ENCODE assay signal across 1 cellular context in the genomic region with DNA sequence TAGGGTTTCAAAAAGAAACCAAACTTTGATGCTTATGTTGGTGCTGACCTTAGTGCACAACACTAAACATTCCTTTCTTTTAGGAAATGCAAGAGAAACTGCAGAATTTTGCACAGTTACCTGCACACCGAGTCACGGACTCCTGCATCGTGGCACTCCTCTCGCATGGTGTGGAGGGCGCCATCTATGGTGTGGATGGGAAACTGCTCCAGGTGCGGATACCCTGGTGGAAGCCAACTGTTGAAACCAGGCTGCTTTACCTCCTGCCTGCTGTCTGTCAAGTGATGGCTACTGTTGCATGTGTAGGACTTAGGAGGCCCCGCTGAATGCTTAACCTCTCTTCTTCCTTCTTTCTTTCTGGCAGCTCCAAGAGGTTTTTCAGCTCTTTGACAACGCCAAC.
TF ChIP-seq lines count a peak whose summit lies in the region.

No MANE protein-coding gene starts in this region.

TF ChIP-seq in GM12878, 131 proteins besides CTCF, POLR2A, EP300 and RAD21:
- TF ChIP-seq, protein P1, sequence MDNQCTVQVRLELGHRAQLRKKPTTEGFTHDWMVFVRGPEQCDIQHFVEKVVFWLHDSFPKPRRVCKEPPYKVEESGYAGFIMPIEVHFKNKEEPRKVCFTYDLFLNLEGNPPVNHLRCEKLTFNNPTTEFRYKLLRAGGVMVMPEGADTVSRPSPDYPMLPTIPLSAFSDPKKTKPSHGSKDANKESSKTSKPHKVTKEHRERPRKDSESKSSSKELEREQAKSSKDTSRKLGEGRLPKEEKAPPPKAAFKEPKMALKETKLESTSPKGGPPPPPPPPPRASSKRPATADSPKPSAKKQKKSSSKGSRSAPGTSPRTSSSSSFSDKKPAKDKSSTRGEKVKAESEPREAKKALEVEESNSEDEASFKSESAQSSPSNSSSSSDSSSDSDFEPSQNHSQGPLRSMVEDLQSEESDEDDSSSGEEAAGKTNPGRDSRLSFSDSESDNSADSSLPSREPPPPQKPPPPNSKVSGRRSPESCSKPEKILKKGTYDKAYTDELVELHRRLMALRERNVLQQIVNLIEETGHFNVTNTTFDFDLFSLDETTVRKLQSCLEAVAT (IDR thresholded peaks at IDR 0.05): peak; percentile 58; the same call in 1 of the 2 replicates
- TF ChIP-seq POLR2AphosphoS5 (IDR thresholded peaks at IDR 0.05; ENCODE audit: low read length): no peak
